18 cellular contexts compared by ENCODE assay signal in genomic region chr5:131754363-131754762, GRCh38.
"Had no signal": no experiment of that assay in that cellular context is flagged by ENCODE, and none has a peak within 500 bp of the region (broad histone marks: within the 10 kb centered on the region; RNA-seq: fewer than 3 reads in every experiment).

No MANE protein-coding gene starts in this region.

- H3K27ac ChIP-seq: ascending aorta, coronary artery, gastroesophageal sphincter, left ventricle myocardium inferior, spleen, upper lobe of right lung had no signal

- H3K4me3 Mint-ChIP-seq: activated CD4-positive, alpha-beta T cell treated with anti-CD3 and anti-CD28 coated beads, Interleukin-2, amount 10 ng/mL, durations not matched to agents 7 days and 5 days; activated naive CD4-positive, alpha-beta T cell treated with anti-CD3 and anti-CD28 coated beads, Interleukin-2, amount 50 U/mL, for 24 hours; activated T-cell treated with anti-CD3 and anti-CD28 coated beads, Interleukin-2, amount 50 U/mL, for 72 hours; immature natural killer cell; natural killer cell had no signal

- H3K27me3 Mint-ChIP-seq: activated CD4-positive, alpha-beta T cell treated with anti-CD3 and anti-CD28 coated beads, Interleukin-2, amount 10 ng/mL, durations not matched to agents 7 days and 5 days; activated naive CD4-positive, alpha-beta T cell treated with anti-CD3 and anti-CD28 coated beads, Interleukin-2, amount 50 U/mL, for 24 hours had no signal

- DNase-seq: activated CD4-positive, alpha-beta T cell treated with anti-CD3 and anti-CD28 coated beads, Interleukin-2, amount 10 ng/mL, durations not matched to agents 7 days and 5 days; activated CD8-positive, alpha-beta memory T cell treated with anti-CD3 and anti-CD28 coated beads, Interleukin-2, amount 50 U/mL, for 4 hours; activated gamma-delta T cell; activated T-cell treated with anti-CD3 and anti-CD28 coated beads, Interleukin-2, amount 50 U/mL, for 72 hours; effector CD4-positive, alpha-beta T cell; immature natural killer cell; kidney glomerular epithelial cell; left ventricle myocardium inferior; natural killer cell; spleen; stimulated activated CD4-positive, alpha-beta T cell treated with anti-CD3 and anti-CD28 coated beads, Interleukin-4, amount 100 ng/mL, for 4 hours; stimulated activated naive CD4-positive, alpha-beta T cell; T-helper 9 cell; upper lobe of right lung had no signal

- H3K9me3 Mint-ChIP-seq: activated naive CD4-positive, alpha-beta T cell treated with anti-CD3 and anti-CD28 coated beads, Interleukin-2, amount 50 U/mL, for 24 hours; activated T-cell treated with anti-CD3 and anti-CD28 coated beads, Interleukin-2, amount 50 U/mL, for 72 hours; immature natural killer cell; natural killer cell had no signal

- H3K27me3 ChIP-seq: ascending aorta, gastroesophageal sphincter, spleen, upper lobe of right lung had no signal

- H3K36me3 ChIP-seq: ascending aorta, gastroesophageal sphincter, left ventricle myocardium inferior, upper lobe of right lung had no signal

- ATAC-seq: activated T-cell treated with anti-CD3 and anti-CD28 coated beads, Interleukin-2, amount 50 U/mL, for 72 hours; gastroesophageal sphincter; natural killer cell; upper lobe of right lung had no signal

- H3K36me3 Mint-ChIP-seq: immature natural killer cell, natural killer cell had no signal

- H3K9me3 ChIP-seq: ascending aorta, gastroesophageal sphincter, left ventricle myocardium inferior, spleen, upper lobe of right lung had no signal

- H3K27ac Mint-ChIP-seq: activated CD4-positive, alpha-beta T cell treated with anti-CD3 and anti-CD28 coated beads, Interleukin-2, amount 10 ng/mL, durations not matched to agents 7 days and 5 days; activated T-cell treated with anti-CD3 and anti-CD28 coated beads, Interleukin-2, amount 50 U/mL, for 72 hours had no signal

- H3K4me3 ChIP-seq: ascending aorta, coronary artery, gastroesophageal sphincter, left ventricle myocardium inferior, spleen, upper lobe of right lung had no signal
